Comparison of ENCODE assay signal across 11 cellular contexts in the genomic region with DNA sequence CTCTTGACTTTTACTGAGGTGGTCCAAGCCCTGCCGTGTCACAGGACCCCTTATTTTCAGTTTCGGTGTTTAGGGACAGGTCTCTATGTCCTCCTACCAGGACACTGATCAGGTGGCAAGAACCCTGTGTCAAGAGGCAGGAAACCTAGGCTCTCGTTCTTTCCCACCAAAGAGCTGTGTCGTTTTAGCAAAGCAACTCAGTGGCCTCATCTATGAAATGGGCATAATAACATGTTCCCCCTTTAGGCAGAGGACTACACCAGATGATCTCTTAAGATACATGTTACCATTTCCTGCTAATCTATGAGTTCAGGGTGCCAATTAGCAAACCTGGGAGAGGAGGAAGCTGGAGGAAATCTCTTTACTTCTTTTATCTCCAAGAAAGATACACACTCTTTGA. TPM values are rescaled to one million over a fixed set of nuclear protein-coding genes. Genes with fewer than 3 reads are reported as not detected.
DNase-seq lines count a peak whose midpoint lies in the region; ATAC-seq and TF ChIP-seq lines count a peak whose summit lies in the region.
"Had no signal": no experiment of that assay in that cellular context is flagged by ENCODE, and none has a peak within 500 bp of the region (broad histone marks: within the 10 kb centered on the region; RNA-seq: fewer than 3 reads in every experiment).

No MANE protein-coding gene starts in this region.

- peaks cover 54% of the 10 kb centered on the region for H3K4me1 ChIP-seq in mesodermal cell (ENCODE audit: control insufficient read depth, insufficient read depth, low read length, poor library complexity, severe bottlenecking)
- peaks cover 37 to 48% of the 10 kb centered on the region in 2 donors for H3K4me1 ChIP-seq in thyroid gland

- H3K9me3 ChIP-seq in mesodermal cell (ENCODE audit: control insufficient read depth, low read length) (no peaks in the 10 kb centered on the region), thyroid gland (no peaks in the 10 kb centered on the region)

- no peaks in the 10 kb centered on the region for H3K9me3 Mint-ChIP-seq in T-helper 1 cell treated with Interleukin-12 subunit alpha and Interleukin-12 subunit beta and Interleukin-4 antibody, amounts not matched to agents 30 μg/mL and 1 μg/mL, for 36 hours

- no peak for ATAC-seq in esophagus mucosa

- H3K36me3 ChIP-seq in mesodermal cell (ENCODE audit: control insufficient read depth, insufficient read depth, low read length) (peaks cover 38% of the 10 kb centered on the region), thyroid gland (no peaks in the 10 kb centered on the region)

- peaks cover 84% of the 10 kb centered on the region for H3K27me3 Mint-ChIP-seq in T-helper 1 cell treated with Interleukin-12 subunit alpha and Interleukin-12 subunit beta and Interleukin-4 antibody, amounts not matched to agents 30 μg/mL and 1 μg/mL, for 36 hours (ENCODE audit: low read depth)

- H3K36me3 Mint-ChIP-seq in T-helper 1 cell treated with Interleukin-12 subunit alpha and Interleukin-12 subunit beta and Interleukin-4 antibody, amounts not matched to agents 30 μg/mL and 1 μg/mL, for 36 hours (ENCODE audit: low read depth), result no peaks in the 10 kb centered on the region

- TF ChIP-seq CTCF in astrocyte of the spinal cord (IDR thresholded peaks at IDR 0.05; ENCODE audit: low read depth, low read length), result no peak
- TF ChIP-seq CTCF in thyroid gland (IDR thresholded peaks at IDR 0.05), result no peak

- peak overlapping the region; percentile 56 for H3K4me3 Mint-ChIP-seq in T-helper 1 cell treated with Interleukin-12 subunit alpha and Interleukin-12 subunit beta and Interleukin-4 antibody, amounts not matched to agents 30 μg/mL and 1 μg/mL, for 36 hours

- WGBS in mesodermal cell (ENCODE audit: insufficient coverage in 2 of 2), 2 experiments, result 89 to 94% methylated on average over 4 of the region's 4 CpGs
- 85 to 96% methylated on average over 4 of the region's 4 CpGs for WGBS in thyroid gland, 2 donors

- no peaks in the 10 kb centered on the region for H3K27me3 ChIP-seq in thyroid gland

- DNase-seq in T-helper 1 cell, result no peak
- DNase-seq in astrocyte of the spinal cord (ENCODE audit: low read depth, low spot score), result no peak
- DNase-seq in thyroid gland, result no peak
- DNase-seq in NCI-H187 (lab: John Stamatoyannopoulos, UW), result no peak
- DNase-seq in KBM-7, result no peak
- DNase-seq: ACHN, NCI-H2081, SHP77 had no signal

- H3K27ac ChIP-seq in mesodermal cell (ENCODE audit: low read depth, low read length, severe bottlenecking) (peak overlapping the region; percentile 77), thyroid gland (peak overlapping the region in 2 of 3 donors; percentile 53 to 91)

- no peak for TF ChIP-seq POLR2A in thyroid gland (IDR thresholded peaks at IDR 0.05)

- in situ Hi-C loops in astrocyte of the spinal cord (cut with HindIII; ENCODE audit: low sequenced_read_pairs) (no loop called here), KBM-7 (cut with MboI; ENCODE audit: low pct_unique_long_range_greater_than_20kb, low sequenced_read_pairs) (no loop called here)

- peaks cover 22% of the 10 kb centered on the region for H3K4me1 Mint-ChIP-seq in T-helper 1 cell treated with Interleukin-12 subunit alpha and Interleukin-12 subunit beta and Interleukin-4 antibody, amounts not matched to agents 30 μg/mL and 1 μg/mL, for 36 hours (ENCODE audit: low read depth)

- H3K4me3 ChIP-seq in astrocyte of the spinal cord (ENCODE audit: low read depth, low read length), result peak overlapping the region; percentile 78
- H3K4me3 ChIP-seq in mesodermal cell (ENCODE audit: extremely low read depth, insufficient read depth, low read length, poor library complexity, severe bottlenecking), result peak overlapping the region; percentile 93
- H3K4me3 ChIP-seq in thyroid gland (replicated peaks in 1 of 3), result no peak overlapping the region

- intact Hi-C loops in thyroid gland (cut with DNase I), result no loop called here

- H3K27ac Mint-ChIP-seq in T-helper 1 cell treated with Interleukin-12 subunit alpha and Interleukin-12 subunit beta and Interleukin-4 antibody, amounts not matched to agents 30 μg/mL and 1 μg/mL, for 36 hours, result no peak overlapping the region

RNA-seq across cellular contexts. Expression of a gene that starts 1.9 kb away (rescaled TPM):
- polyA plus RNA-seq in mesodermal cell (2013, experiment 1 of 2), result 114 TPM
- polyA plus RNA-seq in mesodermal cell (2013, experiment 2 of 2), result 117 TPM
- 10 to 100 TPM; 33.9 to 72.7 (median 40.8) TPM for total RNA-seq in thyroid gland
- 50.0 TPM for total RNA-seq in esophagus mucosa

Comparison
In these comparisons a context has a peak if more than half of its experiments do, and no peak if none do; other contexts are left out.
1. H3K4me3 ChIP-seq: peak in astrocyte of the spinal cord (single experiment) and mesodermal cell (single experiment); none in thyroid gland (0 of 3).